ENCODE assay signal across 8 cellular contexts in the genomic region with DNA sequence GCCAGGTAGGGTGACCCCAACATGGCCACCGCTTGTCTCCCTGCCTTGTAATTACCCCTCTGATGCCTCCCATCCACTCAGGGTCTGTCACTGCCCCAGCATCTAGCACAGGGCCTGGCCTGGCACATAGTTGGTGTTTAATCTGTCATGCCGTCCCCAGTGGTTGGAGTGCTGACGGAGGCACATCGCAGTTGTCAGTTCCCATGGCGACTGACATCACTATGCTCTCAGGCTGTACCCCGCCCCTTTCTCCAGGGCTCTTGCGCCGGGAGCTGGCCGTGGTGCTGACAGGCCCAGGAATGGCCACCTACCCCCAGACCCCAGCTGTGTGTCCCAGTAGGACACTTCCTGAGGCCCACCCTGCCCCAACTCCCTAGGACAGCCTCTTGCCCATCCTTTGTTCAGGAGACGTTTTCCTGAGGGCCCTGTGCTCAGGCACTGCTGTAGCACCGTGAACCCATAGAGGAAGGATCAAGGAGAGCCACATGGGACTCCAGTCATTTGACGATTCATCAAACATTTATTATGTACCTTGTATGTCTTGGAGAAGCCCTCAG. TPM values are rescaled to one million over a fixed set of nuclear protein-coding genes. Genes with fewer than 3 reads are reported as not detected.
DNase-seq lines count a peak whose midpoint lies in the region; TF ChIP-seq lines count a peak whose summit lies in the region.

No MANE protein-coding gene starts in this region.

- H3K27ac Mint-ChIP-seq in neural progenitor cell = peak overlapping the region; percentile 57

- H3K9me3 Mint-ChIP-seq in neural progenitor cell = no peaks in the 10 kb centered on the region

- H3K27me3 ChIP-seq in NT2/D1 (ENCODE audit: insufficient read depth, insufficient read length) (no peaks in the 10 kb centered on the region), neural progenitor cell (peaks cover 18% of the 10 kb centered on the region)

- peaks cover 11% of the 10 kb centered on the region for H3K4me1 ChIP-seq in NT2/D1 (ENCODE audit: insufficient read depth, insufficient read length)
- peaks cover 53% of the 10 kb centered on the region for H3K4me1 ChIP-seq in neural progenitor cell

- peaks cover 17% of the 10 kb centered on the region for H3F3A ChIP-seq in neural progenitor cell (ENCODE audit: low read depth)

- peak overlapping the region; percentile 35 for H3K4me3 Mint-ChIP-seq in neural progenitor cell

- H3K9ac ChIP-seq in NT2/D1 (ENCODE audit: insufficient read length, low read depth) (no peak overlapping the region), neural progenitor cell (no peak overlapping the region)

- peak overlapping the region; percentile 12 for H3K4me2 ChIP-seq in neural progenitor cell

- peaks cover 26% of the 10 kb centered on the region for H3K27me3 Mint-ChIP-seq in neural progenitor cell (ENCODE audit: insufficient read depth, low read depth)

- H3K36me3 Mint-ChIP-seq in neural progenitor cell = no peaks in the 10 kb centered on the region

- H3K27ac ChIP-seq in neural progenitor cell = no peak overlapping the region

- no peak overlapping the region for H2AFZ ChIP-seq in neural progenitor cell (replicated peaks)

- peaks cover 58% of the 10 kb centered on the region for H3K4me1 Mint-ChIP-seq in neural progenitor cell

- peak; percentile 35 for DNase-seq in EL
- peak; percentile 82 for DNase-seq in NT2/D1 (ENCODE audit: low read depth, low spot score)
- peak; percentile 49 for DNase-seq in fibroblast of mammary gland (ENCODE audit: low read depth)
- peak; percentile 96 for DNase-seq in neural progenitor cell (ENCODE audit: low spot score)
- no peak for DNase-seq in NK-92 treated with Interleukin-12 subunit alpha and Interleukin-12 subunit beta, amount 100 ng/mL, for 24 hours (lab: John Stamatoyannopoulos, UW)
- no peak for DNase-seq in HPDE6-E6E7 (ENCODE audit: extremely low spot score)
- DNase-seq in SKM-1 treated with dmso at 0.1 percent for 144 hours (lab: John Stamatoyannopoulos, UW; ENCODE audit: unreplicated experiment) = no peak
- no peak for DNase-seq in NCI-H748 (lab: John Stamatoyannopoulos, UW; ENCODE audit: unreplicated experiment)

- H3K79me2 ChIP-seq in neural progenitor cell (ENCODE audit: low read depth) = no peaks in the 10 kb centered on the region

- TF ChIP-seq CTCF in fibroblast of mammary gland (conservative IDR thresholded peaks at IDR 0.05; ENCODE audit: control insufficient read depth, insufficient read depth, low read depth, low read length) (no peak), neural progenitor cell (IDR thresholded peaks at IDR 0.05) (no peak)

- H4K20me1 ChIP-seq in neural progenitor cell (ENCODE audit: low read depth) = peaks cover 91% of the 10 kb centered on the region

- H3K9me3 ChIP-seq in NT2/D1 (ENCODE audit: insufficient read depth, low read length) = no peaks in the 10 kb centered on the region
- H3K9me3 ChIP-seq in neural progenitor cell (ENCODE audit: low read depth) = no peaks in the 10 kb centered on the region

- H3K36me3 ChIP-seq in NT2/D1 (ENCODE audit: insufficient read depth, insufficient read length, low read length) (no peaks in the 10 kb centered on the region), neural progenitor cell (no peaks in the 10 kb centered on the region)

- no peak overlapping the region for H3K4me3 ChIP-seq in NT2/D1 (ENCODE audit: insufficient read length, low read depth)
- H3K4me3 ChIP-seq in fibroblast of mammary gland (ENCODE audit: control insufficient read depth, low read depth, low read length) = no peak overlapping the region
- H3K4me3 ChIP-seq in neural progenitor cell = no peak overlapping the region

RNA-seq across cellular contexts. Expression of a gene that starts 23.0 kb away (rescaled TPM):
- total RNA-seq in neural progenitor cell (ENCODE audit: low replicate concordance) = 2.5 and 10.6 TPM in 2 replicates

Comparison
In these comparisons a context has a peak if more than half of its experiments do, and no peak if none do; other contexts are left out.
1. DNase-seq: peak in EL (single experiment), NT2/D1 (single experiment), fibroblast of mammary gland (single experiment) and neural progenitor cell (single experiment); none in NK-92 treated with Interleukin-12 subunit alpha and Interleukin-12 subunit beta, amount 100 ng/mL, for 24 hours (single experiment), HPDE6-E6E7 (single experiment), SKM-1 treated with dmso at 0.1 percent for 144 hours (single experiment) and NCI-H748 (single experiment).